Comparison of ENCODE assay signal across 28 cellular contexts in genomic region chr4:139210486-139210885, GRCh38.
"Had no signal": no experiment of that assay in that cellular context is flagged by ENCODE, and none has a peak within 500 bp of the region (broad histone marks: within the 10 kb centered on the region; RNA-seq: fewer than 3 reads in every experiment).

No MANE protein-coding gene starts in this region.

- DNase-seq: activated CD4-positive, alpha-beta memory T cell treated with anti-CD3 and anti-CD28 coated beads, Interleukin-2, amount 10 ng/mL, durations not matched to agents 7 days and 5 days; activated CD4-positive, alpha-beta T cell treated with anti-CD3 and anti-CD28 coated beads for 1 hour; activated CD4-positive, alpha-beta T cell treated with anti-CD3 and anti-CD28 coated beads, Interleukin-2, amount 10 ng/mL, durations not matched to agents 7 days and 5 days; activated naive CD8-positive, alpha-beta T cell treated with anti-CD3 and anti-CD28 coated beads, Interleukin-2, amount 50 U/mL, for 24 hours; activated T-cell treated with anti-CD3 and anti-CD28 coated beads, Interleukin-2, amount 50 U/mL, for 48 hours; anterior cingulate cortex; effector CD8-positive, alpha-beta T cell; foreskin fibroblast; head of caudate nucleus; hippocampal formation; left colon; lower lobe of right lung; mesenchymal stem cell; sigmoid colon; small intestine; stimulated activated CD4-positive, alpha-beta T cell treated with anti-CD3 and anti-CD28 coated beads, Interleukin-1b, Interleukin-23, amount 100 ng/mL, for 48 hours; stimulated activated CD4-positive, alpha-beta T cell treated with anti-CD3 and anti-CD28 coated beads, Interleukin-4, amount 100 ng/mL, for 4 hours; stimulated activated CD8-positive, alpha-beta memory T cell treated with anti-CD3 and anti-CD28 coated beads, Interleukin-4, amount 100 ng/mL, for 48 hours; stimulated activated naive CD8-positive, alpha-beta T cell treated with anti-CD3 and anti-CD28 coated beads, Interleukin-15, amount 100 ng/mL, for 72 hours; substantia nigra; SW 1271; T-helper 17 cell; T1000; upper lobe of left lung had no signal

- H3K27me3 ChIP-seq: sigmoid colon, upper lobe of left lung had no signal

- H3K27ac ChIP-seq: epithelial cell of prostate, lower lobe of right lung, sigmoid colon, upper lobe of left lung had no signal

- H3K9me3 ChIP-seq: lower lobe of right lung, sigmoid colon, upper lobe of left lung had no signal

- H3K4me3 ChIP-seq: lower lobe of right lung, sigmoid colon, upper lobe of left lung had no signal

- H3K36me3 ChIP-seq: lower lobe of right lung, sigmoid colon, upper lobe of left lung had no signal

- ATAC-seq: activated naive CD8-positive, alpha-beta T cell treated with anti-CD3 and anti-CD28 coated beads, Interleukin-2, amount 50 U/mL, for 24 hours; left colon; lower lobe of right lung; natural killer cell treated with Interleukin-12 subunit alpha and Interleukin-12 subunit beta and Interleukin-15 and Interleukin-18, amount 100 ng/mL, for 72 hours; stimulated activated memory B cell treated with anti-CD40 and anti-IgM and Interleukin-4, amounts not matched to agents 10 μg/mL and 1 μg/mL and 100 μg/mL, for 72 hours; stimulated activated naive CD8-positive, alpha-beta T cell treated with anti-CD3 and anti-CD28 coated beads, Interleukin-15, amount 100 ng/mL, for 72 hours; T-helper 17 cell; WTC11 had no signal
